Comparison of ENCODE assay signal across 10 cellular contexts in the genomic region with DNA sequence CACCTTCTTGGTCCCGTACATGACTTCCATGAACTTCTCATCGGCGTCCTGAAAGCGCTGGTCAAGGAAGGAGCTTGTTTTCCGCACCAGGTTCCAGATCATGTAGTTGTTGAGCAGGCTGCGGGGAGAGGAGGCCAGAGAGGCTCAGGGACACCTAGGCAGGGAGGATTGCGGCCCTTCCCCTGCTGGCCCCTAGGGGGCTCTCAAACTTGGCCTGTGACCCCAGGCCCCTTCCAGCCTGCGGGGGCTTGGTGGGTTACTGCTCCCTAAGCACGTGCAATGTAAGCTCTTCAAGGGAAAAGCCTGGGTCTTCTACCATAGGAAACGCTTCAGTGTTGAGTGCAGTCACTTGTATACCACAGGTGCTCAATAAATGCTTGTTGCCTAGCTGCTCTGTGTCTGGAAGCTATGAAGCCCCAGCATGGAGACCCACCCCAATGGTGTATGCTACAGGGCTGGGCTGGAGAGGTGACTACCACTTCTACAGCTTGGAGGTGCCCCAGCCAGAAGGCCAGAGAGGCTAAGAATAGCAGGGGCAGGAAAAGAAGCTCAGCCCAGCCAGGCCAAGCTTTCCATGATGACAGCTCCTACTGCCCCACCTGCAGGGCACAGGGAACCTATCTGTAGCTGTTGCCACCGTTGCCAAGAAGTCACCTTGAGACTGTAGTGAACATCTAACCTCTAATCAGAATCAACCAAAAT. TPM values are rescaled to one million over a fixed set of nuclear protein-coding genes. Genes with fewer than 3 reads are reported as not detected.
DNase-seq lines count a peak whose midpoint lies in the region; ATAC-seq and TF ChIP-seq lines count a peak whose summit lies in the region.
"Had no signal": no experiment of that assay in that cellular context is flagged by ENCODE, and none has a peak within 500 bp of the region (broad histone marks: within the 10 kb centered on the region; RNA-seq: fewer than 3 reads in every experiment).

No MANE protein-coding gene starts in this region.

- no peaks in the 10 kb centered on the region for H3K4me1 ChIP-seq in left lung
- no peaks in the 10 kb centered on the region for H3K4me1 ChIP-seq in CD8-positive, alpha-beta memory T cell (ENCODE audit: insufficient read depth, low read length)

- H3K27ac ChIP-seq in left lung, result no peak overlapping the region
- H3K27ac ChIP-seq in RWPE1, result no peak overlapping the region
- no peak overlapping the region for H3K27ac ChIP-seq in CD8-positive, alpha-beta memory T cell (ENCODE audit: low read depth, low read length)
- H3K27ac ChIP-seq: coronary artery had no signal

- CTCF ChIA-PET in BJ (lab: Yijun Ruan, JAX), result interaction anchor here (0.5 to 3.6 kb wide), 5 partner anchors 10 to 147 kb away, joined by 3 to 13 read pairs (median 4); no protein-coding TSS in a partner anchor
- CTCF ChIA-PET in RWPE1 (lab: Yijun Ruan, JAX), result interaction anchor here (0.5 to 1.5 kb wide), 9 partner anchors 10 to 286 kb away, joined by 3 to 9 read pairs (median 4); no protein-coding TSS in a partner anchor
- CTCF ChIA-PET in CD8-positive, alpha-beta memory T cell (lab: Charles Lee), result interaction anchor here (1.0 to 4.0 kb wide), 5 partner anchors 10 to 123 kb away, joined by 3 to 17 read pairs (median 10); no protein-coding TSS in a partner anchor

- H3K4me1 Mint-ChIP-seq in CD8-positive, alpha-beta memory T cell, result peaks cover 0 to 2% (median 0%) of the 10 kb centered on the region in 3 donors
- H3K4me1 Mint-ChIP-seq: T-cell had no signal

- no peaks in the 10 kb centered on the region for H3K27me3 Mint-ChIP-seq in CD8-positive, alpha-beta memory T cell
- H3K27me3 Mint-ChIP-seq: T-cell had no signal

- H3K36me3 Mint-ChIP-seq in CD8-positive, alpha-beta memory T cell, result peaks cover 5 to 84% (median 19%) of the 10 kb centered on the region in 3 donors

- H3K4me3 ChIP-seq in BJ (ENCODE audit: low read depth, low read length) (no peak overlapping the region), GM12875 (ENCODE audit: low read depth, low read length) (no peak overlapping the region), astrocyte of the cerebellum (ENCODE audit: low read depth, low read length) (no peak overlapping the region), left lung (no peak overlapping the region)
- no peak overlapping the region for H3K4me3 ChIP-seq in CD8-positive, alpha-beta memory T cell (ENCODE audit: low read length)
- H3K4me3 ChIP-seq: coronary artery had no signal

- no peaks in the 10 kb centered on the region for H3K27me3 ChIP-seq in BJ (ENCODE audit: control insufficient read depth, insufficient read depth, low read length)
- no peaks in the 10 kb centered on the region for H3K27me3 ChIP-seq in left lung
- no peaks in the 10 kb centered on the region for H3K27me3 ChIP-seq in CD8-positive, alpha-beta memory T cell (ENCODE audit: insufficient read depth, low read length, poor library complexity, severe bottlenecking)

- DNase-seq in BJ (ENCODE audit: low read depth), result no peak
- DNase-seq in astrocyte of the cerebellum (ENCODE audit: low read depth), result no peak
- no peak for DNase-seq in left lung
- no peak for DNase-seq in RWPE1 (ENCODE audit: low spot score)
- no peak for DNase-seq in NCI-H510A treated with DMSO at 0.1 percent for 48 hours (lab: John Stamatoyannopoulos, UW)
- DNase-seq in NCI-H2081 (lab: John Stamatoyannopoulos, UW), result no peak
- DNase-seq in CD8-positive, alpha-beta memory T cell, result no peak
- DNase-seq: T-cell had no signal

- peak overlapping the region in 1 of 8 donors; percentile 52 for H3K27ac Mint-ChIP-seq in CD8-positive, alpha-beta memory T cell
- H3K27ac Mint-ChIP-seq: T-cell had no signal

- peaks cover 36% of the 10 kb centered on the region for H3K36me3 ChIP-seq in BJ (ENCODE audit: control insufficient read depth, insufficient read depth, low read length)
- H3K36me3 ChIP-seq in left lung, result peaks cover 0 to 99% of the 10 kb centered on the region in 2 donors
- peaks cover 42% of the 10 kb centered on the region for H3K36me3 ChIP-seq in CD8-positive, alpha-beta memory T cell (ENCODE audit: insufficient read depth, low read length)

- TF ChIP-seq CTCF in BJ (IDR thresholded peaks at IDR 0.05; ENCODE audit: insufficient read depth, low read depth, low read length) (peak; percentile 50), GM12875 (IDR thresholded peaks at IDR 0.05; ENCODE audit: borderline replicate concordance, insufficient read depth, low read depth, low read length) (peak; percentile 58), astrocyte of the cerebellum (IDR thresholded peaks at IDR 0.05; ENCODE audit: low read depth, low read length, missing control alignments) (peak; percentile 41), left lung (IDR thresholded peaks at IDR 0.05) (peak; percentile 13 to 26), RWPE1 (conservative IDR thresholded peaks at IDR 0.05; ENCODE audit: low read depth) (no peak)

- no peak overlapping the region for H3K4me3 Mint-ChIP-seq in CD8-positive, alpha-beta memory T cell
- H3K4me3 Mint-ChIP-seq: T-cell had no signal

- in situ Hi-C loops in astrocyte of the cerebellum (cut with HindIII; ENCODE audit: low sequenced_read_pairs), result loop anchor here (10.0 kb wide), 2 partner anchors 90 to 320 kb away; no protein-coding TSS in a partner anchor

- no peaks in the 10 kb centered on the region for H3K9me3 ChIP-seq in left lung
- H3K9me3 ChIP-seq in CD8-positive, alpha-beta memory T cell (ENCODE audit: low read length), result no peaks in the 10 kb centered on the region

- ATAC-seq in left lung, result no peak
- ATAC-seq: T-cell had no signal

- intact Hi-C loops in left lung (cut with DNase I), result no loop called here

- no peaks in the 10 kb centered on the region for H3K9me3 Mint-ChIP-seq in CD8-positive, alpha-beta memory T cell
- H3K9me3 Mint-ChIP-seq: T-cell had no signal

- POLR2A ChIA-PET in BJ (lab: Charles Lee) (no interaction called here), RWPE1 (lab: Yijun Ruan, JAX; ENCODE audit: low non-redundant PET) (no interaction called here)
- POLR2A ChIA-PET in CD8-positive, alpha-beta memory T cell (lab: Charles Lee), result interaction anchor here (0.6 kb wide), 1 partner anchor 1136 kb away, joined by 3 read pairs; no protein-coding TSS in a partner anchor

RNA-seq across cellular contexts. Expression of a gene that starts 45.1 kb away (rescaled TPM):
- polyA plus RNA-seq in BJ (2011; rRNA removed), result 70.7 and 150 TPM in 2 replicates
- 47.0 and 47.5 TPM in 2 replicates for polyA minus RNA-seq in BJ (2011; rRNA and poly(A)+ RNA removed)
- 100 to 1,000 TPM in 1 of 2 donors, 10 to 100 TPM in 1; 91.7 to 107 TPM for total RNA-seq in left lung
- 10 to 100 TPM; 78.2 to 88.4 TPM for total RNA-seq in CD8-positive, alpha-beta memory T cell
- polyA plus RNA-seq in CD8-positive, alpha-beta memory T cell, result 41.5 TPM
